Comparison of ENCODE assay signal across 18 cellular contexts in genomic region chr5:120848883-120849282, GRCh38.
DNase-seq lines count a peak whose midpoint lies in the region; TF ChIP-seq lines count a peak whose summit lies in the region.
"Had no signal": no experiment of that assay in that cellular context is flagged by ENCODE, and none has a peak within 500 bp of the region (broad histone marks: within the 10 kb centered on the region; RNA-seq: fewer than 3 reads in every experiment).

No MANE protein-coding gene starts in this region.

- no peak overlapping the region for H3K4me3 Mint-ChIP-seq in endodermal cell

- H3K4me1 ChIP-seq in NT2/D1 (ENCODE audit: insufficient read depth, insufficient read length) (no peaks in the 10 kb centered on the region), endodermal cell (ENCODE audit: control insufficient read depth, insufficient read depth, low read length) (peaks cover 14% of the 10 kb centered on the region), mesendoderm (ENCODE audit: control insufficient read depth, low read depth, low read length) (peaks cover 2% of the 10 kb centered on the region), Peyer's patch (no peaks in the 10 kb centered on the region)
- H3K4me1 ChIP-seq: A549 had no signal

- no peak overlapping the region for H3K18ac ChIP-seq in mesendoderm (ENCODE audit: low read length)

- H3K4me2 ChIP-seq in mesendoderm (ENCODE audit: low read length) = no peak overlapping the region
- H3K4me2 ChIP-seq: A549 had no signal

- H2BK5ac ChIP-seq in mesendoderm (ENCODE audit: low read length) = no peak overlapping the region

- no peak for TF ChIP-seq POLR2A in Peyer's patch (IDR thresholded peaks at IDR 0.05)

- H3K36me3 Mint-ChIP-seq in endodermal cell (ENCODE audit: low read depth) = no peaks in the 10 kb centered on the region

- H3K56ac ChIP-seq in mesendoderm (ENCODE audit: low read length) = no peak overlapping the region

- H3K4me3 ChIP-seq in NT2/D1 (ENCODE audit: insufficient read length, low read depth) (no peak overlapping the region), endodermal cell (ENCODE audit: low read length) (no peak overlapping the region), mesendoderm (ENCODE audit: low read length) (no peak overlapping the region), Peyer's patch (no peak overlapping the region)
- H3K4me3 ChIP-seq: A549 had no signal

- H3K27ac ChIP-seq in endodermal cell (ENCODE audit: low read depth, low read length) (no peak overlapping the region), mesendoderm (ENCODE audit: low read depth, low read length) (no peak overlapping the region), Peyer's patch (no peak overlapping the region)
- H3K27ac ChIP-seq: A549 had no signal

- no peaks in the 10 kb centered on the region for H3K9me3 ChIP-seq in NT2/D1 (ENCODE audit: insufficient read depth, low read length)
- no peaks in the 10 kb centered on the region for H3K9me3 ChIP-seq in endodermal cell (ENCODE audit: control insufficient read depth, low read length)
- H3K9me3 ChIP-seq in Peyer's patch = no peaks in the 10 kb centered on the region
- H3K9me3 ChIP-seq: A549 had no signal

- H3K27me3 Mint-ChIP-seq in endodermal cell (ENCODE audit: insufficient read depth) = peaks cover 5% of the 10 kb centered on the region

- H3K79me2 ChIP-seq in mesendoderm (ENCODE audit: control insufficient read depth, insufficient read depth, low read length) = no peaks in the 10 kb centered on the region

- peak; percentile 31 for DNase-seq in EL
- DNase-seq in NT2/D1 (ENCODE audit: low read depth, low spot score) = peak; percentile 50
- peak; percentile 63 for DNase-seq in endodermal cell
- DNase-seq in mesendoderm = peak; percentile 88
- DNase-seq in Peyer's patch = no peak
- DNase-seq in GM20000 (ENCODE audit: low spot score) = no peak
- no peak for DNase-seq in DMS79 (lab: John Stamatoyannopoulos, UW)
- DNase-seq in mucosa of gallbladder (ENCODE audit: low spot score) = no peak
- DNase-seq: COR-L47, KG1, NCI-H1048, NCI-H1436 treated with DMSO at 0.1 percent for 48 hours, NCI-H2029 treated with DMSO at 0.1 percent for 48 hours, NCI-H2171 treated with DMSO at 0.1 percent for 48 hours, NCI-H446 treated with DMSO at 0.1 percent for 48 hours, NCI-H774, PC-3 had no signal

- WGBS in endodermal cell (ENCODE audit: insufficient coverage in 1 of 2, insufficient read length in 1 of 2), 2 experiments = 67 to 81% methylated on average over 1 to 2 of the region's 2 CpGs
- WGBS in mesendoderm (ENCODE audit: extremely low coverage, insufficient coverage, low lambda C conversion rate) = no CpG with 5 or more reads among the region's 2 CpGs

- H3K27me3 ChIP-seq in NT2/D1 (ENCODE audit: insufficient read depth, insufficient read length) = no peaks in the 10 kb centered on the region
- no peaks in the 10 kb centered on the region for H3K27me3 ChIP-seq in endodermal cell (ENCODE audit: control insufficient read depth, insufficient read depth, low read length, poor library complexity, severe bottlenecking)
- no peaks in the 10 kb centered on the region for H3K27me3 ChIP-seq in mesendoderm (ENCODE audit: insufficient read depth, low read length, poor library complexity)
- H3K27me3 ChIP-seq in Peyer's patch = no peaks in the 10 kb centered on the region

- no peak overlapping the region for H2AK5ac ChIP-seq in mesendoderm (ENCODE audit: low read length)

- no peak overlapping the region for H4K8ac ChIP-seq in mesendoderm (ENCODE audit: low read depth, low read length)

- H3K79me1 ChIP-seq in mesendoderm (ENCODE audit: low read length) = no peaks in the 10 kb centered on the region

- no peaks in the 10 kb centered on the region for H3K9me3 Mint-ChIP-seq in endodermal cell

- no peak overlapping the region for H4K5ac ChIP-seq in mesendoderm (ENCODE audit: low read length)

- H2BK15ac ChIP-seq in mesendoderm (replicated peaks; ENCODE audit: low read depth) = no peak overlapping the region

- no peak overlapping the region for H3K4ac ChIP-seq in mesendoderm (ENCODE audit: low read depth, low read length)

- H3K9ac ChIP-seq in NT2/D1 (ENCODE audit: insufficient read length, low read depth) (no peak overlapping the region), endodermal cell (ENCODE audit: extremely low read depth, low read length, poor library complexity, severe bottlenecking) (no peak overlapping the region), mesendoderm (ENCODE audit: low read length) (no peak overlapping the region)

- TF ChIP-seq CTCF in endodermal cell (conservative IDR thresholded peaks at IDR 0.05) = no peak
- no peak for TF ChIP-seq CTCF in Peyer's patch (IDR thresholded peaks at IDR 0.05)
- TF ChIP-seq CTCF in GM20000 (IDR thresholded peaks at IDR 0.05; ENCODE audit: extremely low read depth, missing control alignments) = no peak

- H3K23ac ChIP-seq in mesendoderm (ENCODE audit: low read length) = no peak overlapping the region

- no peak overlapping the region for H3K27ac Mint-ChIP-seq in endodermal cell

- H2BK120ac ChIP-seq in mesendoderm (ENCODE audit: low read depth, low read length) = no peak overlapping the region

- H3K36me3 ChIP-seq in NT2/D1 (ENCODE audit: insufficient read depth, insufficient read length, low read length) (no peaks in the 10 kb centered on the region), endodermal cell (ENCODE audit: control insufficient read depth, insufficient read depth, low read length) (no peaks in the 10 kb centered on the region), mesendoderm (ENCODE audit: control insufficient read depth, insufficient read depth, low read length) (no peaks in the 10 kb centered on the region), Peyer's patch (no peaks in the 10 kb centered on the region)

- H3K4me1 Mint-ChIP-seq in endodermal cell = peaks cover 25% of the 10 kb centered on the region

Comparison
In these comparisons a context has a peak if more than half of its experiments do, and no peak if none do; other contexts are left out.
1. DNase-seq: peak in EL (single experiment), NT2/D1 (single experiment), endodermal cell (single experiment) and mesendoderm (single experiment); none in Peyer's patch (0 of 3), GM20000 (single experiment), DMS79 (single experiment) and mucosa of gallbladder (single experiment).